In genomic region chr3:48070030-48070429, GRCh38 we compare ENCODE assay signal across 19 cellular contexts.
"Had no signal": no experiment of that assay in that cellular context is flagged by ENCODE, and none has a peak within 500 bp of the region (broad histone marks: within the 10 kb centered on the region; RNA-seq: fewer than 3 reads in every experiment).

No MANE protein-coding gene starts in this region.

- DNase-seq: activated CD4-positive, alpha-beta T cell treated with anti-CD3 and anti-CD28 coated beads, Interleukin-2, amount 10 ng/mL, durations not matched to agents 24 days and 14 days; activated CD8-positive, alpha-beta memory T cell treated with anti-CD3 and anti-CD28 coated beads for 24 hours; dorsolateral prefrontal cortex; foreskin keratinocyte; glutamatergic neuron; hypothalamus; islet precursor cell; nephron progenitor cell; nucleus accumbens; stimulated activated CD4-positive, alpha-beta T cell treated with anti-CD3 and anti-CD28 coated beads, Interleukin-15, amount 100 ng/mL, for 24 hours; stimulated activated CD4-positive, alpha-beta T cell treated with anti-CD3 and anti-CD28 coated beads, Interleukin-2, amount 100 ng/mL, for 48 hours; stomach; T-helper 9 cell had no signal

- H3K27me3 ChIP-seq: dorsolateral prefrontal cortex, foreskin keratinocyte, right atrium auricular region, stomach had no signal

- H3K4me3 ChIP-seq: dorsolateral prefrontal cortex, right atrium auricular region, skin epidermis, stomach had no signal

- H3K27ac ChIP-seq: dorsolateral prefrontal cortex, foreskin keratinocyte, skin epidermis had no signal

- H3K9me3 ChIP-seq: right atrium auricular region, stomach had no signal

- H3K4me1 ChIP-seq: foreskin keratinocyte had no signal

- H3K36me3 Mint-ChIP-seq: type B pancreatic cell had no signal

- H3K4me1 Mint-ChIP-seq: mesothelial cell of epicardium, nephron progenitor cell had no signal

- H3K9me3 Mint-ChIP-seq: activated CD4-positive, alpha-beta T cell treated with anti-CD3 and anti-CD28 coated beads, Interleukin-2, amount 10 ng/mL, durations not matched to agents 24 days and 14 days; mesothelial cell of epicardium; type B pancreatic cell had no signal

- H3K27me3 Mint-ChIP-seq: activated CD4-positive, alpha-beta T cell treated with anti-CD3 and anti-CD28 coated beads, Interleukin-2, amount 10 ng/mL, durations not matched to agents 24 days and 14 days; activated naive CD8-positive, alpha-beta T cell; progenitor cell of endocrine pancreas; type B pancreatic cell had no signal

- H3K4me3 Mint-ChIP-seq: activated CD4-positive, alpha-beta T cell treated with anti-CD3 and anti-CD28 coated beads, Interleukin-2, amount 10 ng/mL, durations not matched to agents 24 days and 14 days; activated naive CD8-positive, alpha-beta T cell; mesothelial cell of epicardium; nephron progenitor cell; type B pancreatic cell had no signal

- ATAC-seq: foreskin keratinocyte had no signal

- H3K27ac Mint-ChIP-seq: activated CD4-positive, alpha-beta T cell treated with anti-CD3 and anti-CD28 coated beads, Interleukin-2, amount 10 ng/mL, durations not matched to agents 24 days and 14 days; activated naive CD8-positive, alpha-beta T cell; nephron progenitor cell; progenitor cell of endocrine pancreas; type B pancreatic cell had no signal
